6 cellular contexts compared by ENCODE assay signal in the genomic region with DNA sequence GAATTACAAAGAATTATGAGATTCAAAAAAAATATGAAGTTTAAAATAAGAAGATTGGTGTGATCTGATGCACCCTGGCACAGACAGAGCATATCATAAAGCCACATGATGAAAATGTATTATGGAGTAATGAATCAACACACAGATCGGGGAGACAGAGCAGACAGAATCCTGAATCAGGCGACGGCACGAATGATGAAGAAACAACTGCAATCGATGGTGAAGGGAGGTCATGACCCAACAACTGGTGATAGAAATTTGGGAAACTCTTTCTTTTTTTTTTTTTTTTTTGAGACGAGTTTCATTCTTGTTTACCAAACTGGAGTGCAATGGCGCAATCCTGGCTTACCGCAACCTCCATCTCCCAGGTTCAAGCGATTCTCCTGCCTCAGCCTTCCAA.
"Had no signal": no experiment of that assay in that cellular context is flagged by ENCODE, and none has a peak within 500 bp of the region (broad histone marks: within the 10 kb centered on the region; RNA-seq: fewer than 3 reads in every experiment).

No MANE protein-coding gene starts in this region.

- FAIRE-seq: HTR-8/SVneo, K562 had no signal

- H3K27ac ChIP-seq: HL-60 had no signal

- H3K4me3 ChIP-seq: K562 had no signal

- ATAC-seq: K562 had no signal

- DNase-seq: IMR-90, KBM-7, KG1 had no signal
